1 cellular context compared by ENCODE assay signal in the genomic region with DNA sequence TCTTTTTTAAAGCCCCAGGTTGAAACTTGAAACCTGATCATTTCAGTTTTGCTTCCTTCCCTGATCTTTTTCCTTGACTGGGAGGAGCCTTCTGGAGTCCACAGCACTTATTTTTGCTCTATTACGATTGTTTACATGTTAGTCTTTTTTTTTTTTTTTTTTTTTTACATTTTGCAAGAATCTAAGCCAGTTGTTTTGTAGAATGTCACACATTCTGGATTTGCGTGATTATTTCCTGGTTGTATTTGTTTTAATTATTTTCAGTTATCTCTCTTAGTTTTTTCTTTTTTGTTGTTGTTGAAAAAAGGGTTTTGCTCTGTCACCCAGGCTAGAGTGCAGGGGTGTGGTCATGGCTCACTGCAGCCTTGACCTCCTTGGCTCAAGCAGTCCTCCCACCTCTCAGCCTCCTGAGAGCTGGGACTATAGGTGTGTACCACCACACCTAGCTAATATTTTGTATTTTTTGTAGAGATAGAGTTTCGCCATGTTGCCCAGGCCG.
TF ChIP-seq lines count a peak whose summit lies in the region.

No MANE protein-coding gene starts in this region.

TF ChIP-seq in HepG2, 621 proteins besides CTCF, POLR2A, EP300 and RAD21 (continued from another document):
- TF ChIP-seq, protein P1, sequence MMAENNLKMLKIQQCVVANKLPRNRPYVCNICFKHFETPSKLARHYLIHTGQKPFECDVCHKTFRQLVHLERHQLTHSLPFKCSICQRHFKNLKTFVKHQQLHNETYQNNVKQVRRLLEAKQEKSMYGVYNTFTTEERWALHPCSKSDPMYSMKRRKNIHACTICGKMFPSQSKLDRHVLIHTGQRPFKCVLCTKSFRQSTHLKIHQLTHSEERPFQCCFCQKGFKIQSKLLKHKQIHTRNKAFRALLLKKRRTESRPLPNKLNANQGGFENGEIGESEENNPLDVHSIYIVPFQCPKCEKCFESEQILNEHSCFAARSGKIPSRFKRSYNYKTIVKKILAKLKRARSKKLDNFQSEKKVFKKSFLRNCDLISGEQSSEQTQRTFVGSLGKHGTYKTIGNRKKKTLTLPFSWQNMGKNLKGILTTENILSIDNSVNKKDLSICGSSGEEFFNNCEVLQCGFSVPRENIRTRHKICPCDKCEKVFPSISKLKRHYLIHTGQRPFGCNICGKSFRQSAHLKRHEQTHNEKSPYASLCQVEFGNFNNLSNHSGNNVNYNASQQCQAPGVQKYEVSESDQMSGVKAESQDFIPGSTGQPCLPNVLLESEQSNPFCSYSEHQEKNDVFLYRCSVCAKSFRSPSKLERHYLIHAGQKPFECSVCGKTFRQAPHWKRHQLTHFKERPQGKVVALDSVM (CRISPR knock-in tag; IDR thresholded peaks at IDR 0.05) = peak; percentile 76
